1 cellular context compared by ENCODE assay signal in the genomic region with DNA sequence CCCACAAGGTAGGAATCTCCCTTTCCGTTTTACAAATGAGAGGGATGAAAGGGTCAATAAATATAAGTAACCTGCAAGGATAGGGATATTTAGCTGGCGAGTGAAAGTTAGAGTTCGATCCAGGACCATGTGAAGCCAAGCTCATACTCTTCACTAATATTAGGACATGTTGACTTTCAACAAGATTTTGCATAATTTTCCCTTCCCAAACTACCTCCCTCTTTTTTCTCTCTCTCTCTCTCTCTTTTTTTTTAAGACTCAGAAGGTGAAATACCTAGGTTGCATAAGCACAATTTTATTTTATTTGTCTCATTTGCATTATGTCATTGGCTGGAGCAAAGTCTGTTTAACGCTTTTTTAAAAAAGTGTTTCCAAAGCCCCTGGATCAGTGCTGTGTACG.
TF ChIP-seq lines count a peak whose summit lies in the region.

No MANE protein-coding gene starts in this region.

TF ChIP-seq in A549, 52 proteins besides CTCF, POLR2A, EP300 and RAD21:
- TF ChIP-seq, protein P1, sequence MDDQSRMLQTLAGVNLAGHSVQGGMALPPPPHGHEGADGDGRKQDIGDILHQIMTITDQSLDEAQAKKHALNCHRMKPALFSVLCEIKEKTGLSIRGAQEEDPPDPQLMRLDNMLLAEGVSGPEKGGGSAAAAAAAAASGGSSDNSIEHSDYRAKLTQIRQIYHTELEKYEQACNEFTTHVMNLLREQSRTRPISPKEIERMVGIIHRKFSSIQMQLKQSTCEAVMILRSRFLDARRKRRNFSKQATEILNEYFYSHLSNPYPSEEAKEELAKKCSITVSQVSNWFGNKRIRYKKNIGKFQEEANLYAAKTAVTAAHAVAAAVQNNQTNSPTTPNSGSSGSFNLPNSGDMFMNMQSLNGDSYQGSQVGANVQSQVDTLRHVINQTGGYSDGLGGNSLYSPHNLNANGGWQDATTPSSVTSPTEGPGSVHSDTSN (IDR thresholded peaks at IDR 0.05), result no peak
- TF ChIP-seq ZNF302 (CRISPR knock-in tag; IDR thresholded peaks at IDR 0.05) (no peak), ZSCAN20 (CRISPR knock-in tag; IDR thresholded peaks at IDR 0.05) (no peak), FOSL2 (IDR thresholded peaks at IDR 0.05) (no peak), FOSL2 (CRISPR knock-in tag; IDR thresholded peaks at IDR 0.05) (no peak), ESRRA (IDR thresholded peaks at IDR 0.05; ENCODE audit: borderline replicate concordance, low read length) (no peak), KDM5A (IDR thresholded peaks at IDR 0.05) (no peak), RCOR1 (IDR thresholded peaks at IDR 0.05; ENCODE audit: low read depth, low read length) (no peak), HEYL (CRISPR knock-in tag; IDR thresholded peaks at IDR 0.05) (no peak)
- TF ChIP-seq, protein P2, sequence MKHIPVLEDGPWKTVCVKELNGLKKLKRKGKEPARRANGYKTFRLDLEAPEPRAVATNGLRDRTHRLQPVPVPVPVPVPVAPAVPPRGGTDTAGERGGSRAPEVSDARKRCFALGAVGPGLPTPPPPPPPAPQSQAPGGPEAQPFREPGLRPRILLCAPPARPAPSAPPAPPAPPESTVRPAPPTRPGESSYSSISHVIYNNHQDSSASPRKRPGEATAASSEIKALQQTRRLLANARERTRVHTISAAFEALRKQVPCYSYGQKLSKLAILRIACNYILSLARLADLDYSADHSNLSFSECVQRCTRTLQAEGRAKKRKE (CRISPR knock-in tag; IDR thresholded peaks at IDR 0.05; ENCODE audit: low read depth), result no peak
- TF ChIP-seq, protein P3, sequence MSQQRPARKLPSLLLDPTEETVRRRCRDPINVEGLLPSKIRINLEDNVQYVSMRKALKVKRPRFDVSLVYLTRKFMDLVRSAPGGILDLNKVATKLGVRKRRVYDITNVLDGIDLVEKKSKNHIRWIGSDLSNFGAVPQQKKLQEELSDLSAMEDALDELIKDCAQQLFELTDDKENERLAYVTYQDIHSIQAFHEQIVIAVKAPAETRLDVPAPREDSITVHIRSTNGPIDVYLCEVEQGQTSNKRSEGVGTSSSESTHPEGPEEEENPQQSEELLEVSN (IDR thresholded peaks at IDR 0.05; ENCODE audit: borderline replicate concordance, low read depth), result no peak
- TF ChIP-seq, protein P4, sequence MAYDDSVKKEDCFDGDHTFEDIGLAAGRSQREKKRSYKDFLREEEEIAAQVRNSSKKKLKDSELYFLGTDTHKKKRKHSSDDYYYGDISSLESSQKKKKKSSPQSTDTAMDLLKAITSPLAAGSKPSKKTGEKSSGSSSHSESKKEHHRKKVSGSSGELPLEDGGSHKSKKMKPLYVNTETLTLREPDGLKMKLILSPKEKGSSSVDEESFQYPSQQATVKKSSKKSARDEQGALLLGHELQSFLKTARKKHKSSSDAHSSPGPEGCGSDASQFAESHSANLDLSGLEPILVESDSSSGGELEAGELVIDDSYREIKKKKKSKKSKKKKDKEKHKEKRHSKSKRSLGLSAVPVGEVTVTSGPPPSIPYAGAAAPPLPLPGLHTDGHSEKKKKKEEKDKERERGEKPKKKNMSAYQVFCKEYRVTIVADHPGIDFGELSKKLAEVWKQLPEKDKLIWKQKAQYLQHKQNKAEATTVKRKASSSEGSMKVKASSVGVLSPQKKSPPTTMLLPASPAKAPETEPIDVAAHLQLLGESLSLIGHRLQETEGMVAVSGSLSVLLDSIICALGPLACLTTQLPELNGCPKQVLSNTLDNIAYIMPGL (CRISPR knock-in tag; IDR thresholded peaks at IDR 0.05; ENCODE audit: borderline replicate concordance), result no peak
